ENCODE assay signal across 1 cellular context in the genomic region with DNA sequence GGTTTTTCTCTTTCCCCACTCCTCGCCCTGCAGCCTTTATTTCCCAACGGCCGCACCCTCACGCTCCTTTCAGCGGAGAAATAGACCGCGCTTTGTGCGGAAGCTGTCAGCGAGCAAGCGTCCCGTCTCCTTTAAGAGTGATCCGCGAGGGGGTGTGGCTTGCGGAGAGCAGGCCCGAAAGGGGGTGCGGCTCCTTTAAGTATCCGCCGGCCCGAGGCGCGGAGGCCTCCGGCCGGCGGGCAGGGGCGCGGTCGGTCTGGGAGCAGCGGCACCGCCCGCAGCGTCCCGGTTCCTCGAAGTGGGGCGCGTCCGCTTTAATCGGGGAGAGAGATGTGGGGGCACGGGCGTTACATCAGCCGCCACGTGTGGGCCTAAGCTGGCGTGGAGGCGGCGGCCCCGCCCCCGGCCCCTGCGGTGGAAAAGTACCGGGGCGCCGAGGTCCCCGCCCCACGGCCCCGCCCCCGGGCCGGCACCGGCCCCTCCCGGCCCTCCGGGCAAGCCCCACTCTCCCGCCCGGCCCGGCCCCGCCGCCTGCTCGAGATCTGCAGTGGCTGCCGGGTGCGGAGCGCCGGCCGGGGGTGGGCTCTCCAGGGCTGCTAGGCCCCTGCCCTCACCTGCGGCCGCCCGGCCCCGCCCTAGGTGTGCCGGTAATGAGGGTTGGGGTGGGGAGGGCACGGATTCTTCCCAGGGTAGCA.
A peak's percentile ranks its signal among the peaks of the same experiment; 100 is the strongest.
TF ChIP-seq lines count a peak whose summit lies in the region.

No MANE protein-coding gene starts in this region.

TF ChIP-seq in IMR-90, 13 proteins besides CTCF, POLR2A, EP300 and RAD21:
- peak; percentile 94 for TF ChIP-seq MXI1 (IDR thresholded peaks at IDR 0.05; ENCODE audit: borderline replicate concordance, low read depth, low read length)
- TF ChIP-seq, protein P1, sequence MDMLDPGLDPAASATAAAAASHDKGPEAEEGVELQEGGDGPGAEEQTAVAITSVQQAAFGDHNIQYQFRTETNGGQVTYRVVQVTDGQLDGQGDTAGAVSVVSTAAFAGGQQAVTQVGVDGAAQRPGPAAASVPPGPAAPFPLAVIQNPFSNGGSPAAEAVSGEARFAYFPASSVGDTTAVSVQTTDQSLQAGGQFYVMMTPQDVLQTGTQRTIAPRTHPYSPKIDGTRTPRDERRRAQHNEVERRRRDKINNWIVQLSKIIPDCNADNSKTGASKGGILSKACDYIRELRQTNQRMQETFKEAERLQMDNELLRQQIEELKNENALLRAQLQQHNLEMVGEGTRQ (IDR thresholded peaks at IDR 0.05; ENCODE audit: low read depth, low read length): peak; percentile 55; the same call in 1 of the 2 replicates
- TF ChIP-seq RFX5 (IDR thresholded peaks at IDR 0.05; ENCODE audit: low read depth, low read length): no peak
- TF ChIP-seq BHLHE40 (IDR thresholded peaks at IDR 0.05; ENCODE audit: low read depth, low read length): 0 out of 2 replicates have a peak, but pooled peaks have one; percentile 52
- TF ChIP-seq SMC3 (IDR thresholded peaks at IDR 0.05; ENCODE audit: low read depth, low read length): no peak
- TF ChIP-seq MAFK (IDR thresholded peaks at IDR 0.05; ENCODE audit: low read depth, low read length): no peak
- no peak for TF ChIP-seq CEBPB (IDR thresholded peaks at IDR 0.05; ENCODE audit: low read depth, low read length)
- TF ChIP-seq MAZ (IDR thresholded peaks at IDR 0.05; ENCODE audit: borderline replicate concordance, low read depth, low read length): peak; percentile 29; the same call in 1 of the 2 replicates
- TF ChIP-seq, protein P2, sequence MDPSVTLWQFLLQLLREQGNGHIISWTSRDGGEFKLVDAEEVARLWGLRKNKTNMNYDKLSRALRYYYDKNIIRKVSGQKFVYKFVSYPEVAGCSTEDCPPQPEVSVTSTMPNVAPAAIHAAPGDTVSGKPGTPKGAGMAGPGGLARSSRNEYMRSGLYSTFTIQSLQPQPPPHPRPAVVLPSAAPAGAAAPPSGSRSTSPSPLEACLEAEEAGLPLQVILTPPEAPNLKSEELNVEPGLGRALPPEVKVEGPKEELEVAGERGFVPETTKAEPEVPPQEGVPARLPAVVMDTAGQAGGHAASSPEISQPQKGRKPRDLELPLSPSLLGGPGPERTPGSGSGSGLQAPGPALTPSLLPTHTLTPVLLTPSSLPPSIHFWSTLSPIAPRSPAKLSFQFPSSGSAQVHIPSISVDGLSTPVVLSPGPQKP (IDR thresholded peaks at IDR 0.05; ENCODE audit: borderline replicate concordance, low read depth, low read length): no peak
